ENCODE assay signal across 9 cellular contexts in genomic region chr10:970311-971149, GRCh38. TPM values are rescaled to one million over a fixed set of nuclear protein-coding genes. Genes with fewer than 3 reads are reported as not detected.
DNase-seq lines count a peak whose midpoint lies in the region; ATAC-seq and TF ChIP-seq lines count a peak whose summit lies in the region.
"Had no signal": no experiment of that assay in that cellular context is flagged by ENCODE, and none has a peak within 500 bp of the region (broad histone marks: within the 10 kb centered on the region; RNA-seq: fewer than 3 reads in every experiment).

No MANE protein-coding gene starts in this region.

- TF ChIP-seq POLR2A in thyroid gland (IDR thresholded peaks at IDR 0.05): no peak

- peak; percentile 38 for DNase-seq in MV-4-11 (lab: John Stamatoyannopoulos, UW)
- peak; percentile 77 for DNase-seq in SK-N-DZ (ENCODE audit: low spot score)
- DNase-seq in left lobe of liver (ENCODE audit: low spot score): peak; percentile 63
- peak; percentile 68 to 72 for DNase-seq in thyroid gland
- no peak for DNase-seq in T-helper 2 cell
- DNase-seq: stimulated activated CD4-positive, alpha-beta T cell treated with anti-CD3 and anti-CD28 coated beads, Interleukin-2, amount 100 ng/mL, for 48 hours had no signal

- intact Hi-C loops in thyroid gland (cut with DNase I): no loop called here

- no peaks in the 10 kb centered on the region for H3K27me3 ChIP-seq in thyroid gland
- H3K27me3 ChIP-seq: breast epithelium had no signal

- no peak overlapping the region for H3K4me3 ChIP-seq in thyroid gland (replicated peaks in 1 of 3)
- H3K4me3 ChIP-seq: breast epithelium had no signal

- no peaks in the 10 kb centered on the region for H3K9me3 ChIP-seq in thyroid gland
- H3K9me3 ChIP-seq: breast epithelium had no signal

- H3K27ac ChIP-seq in thyroid gland: peak overlapping the region; percentile 69 to 85 (median 72)
- H3K27ac ChIP-seq: breast epithelium had no signal

- peak; percentile 78 for ATAC-seq in left lobe of liver
- no peak for ATAC-seq in HG02870 (IDR thresholded peaks at IDR 0.05; ENCODE audit: unreplicated experiment)
- ATAC-seq in HG03571 (IDR thresholded peaks at IDR 0.05; ENCODE audit: unreplicated experiment): no peak

- peaks cover 47 to 58% of the 10 kb centered on the region in 2 donors for H3K4me1 ChIP-seq in thyroid gland
- H3K4me1 ChIP-seq: breast epithelium had no signal

- WGBS in thyroid gland, 2 donors: 9 to 18% methylated on average over 14 of the region's 14 CpGs

- H3K36me3 ChIP-seq in thyroid gland: no peaks in the 10 kb centered on the region
- H3K36me3 ChIP-seq: breast epithelium had no signal

- TF ChIP-seq CTCF in thyroid gland (IDR thresholded peaks at IDR 0.05): no peak

RNA-seq across cellular contexts. Expression of gene GTPBP4, which starts 17.7 kb away (rescaled TPM):
- polyA plus RNA-seq in SK-N-DZ (2014; cell fraction: cytosol; rRNA removed): 63.1 and 76.5 TPM in 2 replicates
- 63.2 and 132 TPM in 2 replicates for polyA plus RNA-seq in SK-N-DZ (2014; cell fraction: nucleus; rRNA removed)
- total RNA-seq in left lobe of liver (9.3 TPM), thyroid gland (10 to 100 TPM; 12.0 to 24.6 (median 19.8) TPM)

RNA-seq across cellular contexts. Expression of gene LARP4B, which starts 39.0 kb away (rescaled TPM):
- polyA plus RNA-seq in SK-N-DZ (2014; cell fraction: cytosol; rRNA removed): 20.2 and 29.4 TPM in 2 replicates
- 29.0 and 48.3 TPM in 2 replicates for polyA plus RNA-seq in SK-N-DZ (2014; cell fraction: nucleus; rRNA removed)
- total RNA-seq in left lobe of liver: 37.1 TPM
- total RNA-seq in thyroid gland: 100 to 1,000 TPM in 1 of 4 donors, 10 to 100 TPM in 3; 68.6 to 113 (median 87.4) TPM

RNA-seq across cellular contexts. Expression of gene IDI2, which starts 55.1 kb away (rescaled TPM):
- not detected in 2 replicates for polyA plus RNA-seq in SK-N-DZ (2014; cell fraction: cytosol; rRNA removed)
- polyA plus RNA-seq in SK-N-DZ (2014; cell fraction: nucleus; rRNA removed): not detected in 2 replicates
- total RNA-seq in left lobe of liver: not detected
- not detected for total RNA-seq in thyroid gland
- total RNA-seq: breast epithelium had no signal

Comparison
In these comparisons a context has a peak if more than half of its experiments do, and no peak if none do; other contexts are left out.
1. DNase-seq: peak in MV-4-11 (single experiment), SK-N-DZ (single experiment), left lobe of liver (single experiment) and thyroid gland (2 of 2); none in T-helper 2 cell (0 of 5).